In the genomic region with DNA sequence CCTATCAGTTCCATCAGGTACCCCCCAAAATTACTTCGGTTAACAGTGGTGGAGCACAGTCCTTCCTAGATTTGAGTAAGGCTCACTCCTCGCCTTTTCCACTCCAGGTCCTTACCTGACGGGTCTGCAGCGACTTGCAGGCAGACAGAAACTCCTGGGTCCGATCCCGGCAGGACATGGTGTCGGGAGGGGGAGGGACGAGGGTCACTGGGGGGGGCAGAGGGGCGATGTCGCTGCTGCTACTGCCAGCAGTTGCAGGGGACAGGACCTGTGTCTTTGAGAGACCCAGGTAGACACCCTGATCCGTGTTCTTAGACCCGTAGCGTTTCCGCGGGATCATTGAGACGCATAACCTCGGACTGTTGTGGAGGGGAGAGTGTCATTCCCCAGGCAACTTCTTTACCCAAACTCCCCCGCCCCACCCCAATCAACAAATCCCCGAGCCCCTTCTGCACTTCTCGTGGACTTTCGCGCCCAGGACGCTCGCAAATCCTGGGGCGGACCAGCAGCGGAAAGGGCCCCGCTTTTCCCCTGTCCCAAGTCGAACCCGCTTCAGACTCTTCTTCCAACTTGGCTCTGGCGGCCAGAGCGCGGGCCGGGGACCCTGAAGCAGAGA, we compare ENCODE assay signal across 8 cellular contexts. TPM values are rescaled to one million over a fixed set of nuclear protein-coding genes. Genes with fewer than 3 reads are reported as not detected.
A peak's percentile ranks its signal among the peaks of the same experiment; 100 is the strongest.
DNase-seq lines count a peak whose midpoint lies in the region; ATAC-seq lines count a peak whose summit lies in the region.

No MANE protein-coding gene starts in this region.

- DNase-seq in COR-L47 (lab: John Stamatoyannopoulos, UW) (peak; percentile 39), iPS-NIHi7 (ENCODE audit: extremely low spot score) (peak; percentile 53), substantia nigra (lab: John Stamatoyannopoulos, UW) (peak in 2 of 49 donors; percentile 16 to 18), G401 (ENCODE audit: low spot score) (no peak), NCI-H2029 (lab: John Stamatoyannopoulos, UW) (no peak)
- DNase-seq in activated naive CD8-positive, alpha-beta T cell treated with anti-CD3 and anti-CD28 coated beads for 36 hours: no peak
- no peak for DNase-seq in activated effector memory CD4-positive, alpha-beta T cell treated with anti-CD3 and anti-CD28 coated beads, Interleukin-2, amount 50 U/mL, for 16 hours

- H3K4me1 Mint-ChIP-seq in activated naive CD8-positive, alpha-beta T cell treated with anti-CD3 and anti-CD28 coated beads for 36 hours: peaks cover 37% of the 10 kb centered on the region

- no peaks in the 10 kb centered on the region for H3K27me3 Mint-ChIP-seq in activated naive CD8-positive, alpha-beta T cell treated with anti-CD3 and anti-CD28 coated beads for 36 hours

- peak overlapping the region; percentile 96 for H3K27ac Mint-ChIP-seq in activated naive CD8-positive, alpha-beta T cell treated with anti-CD3 and anti-CD28 coated beads for 36 hours

- ATAC-seq in HG02884 (IDR thresholded peaks at IDR 0.05; ENCODE audit: unreplicated experiment): peak; percentile 7

- peak overlapping the region; percentile 95 for H3K27ac ChIP-seq in substantia nigra (ENCODE audit: low read depth, low read length, poor library complexity, severe bottlenecking)

- peak overlapping the region; percentile 91 for H3K4me3 Mint-ChIP-seq in activated naive CD8-positive, alpha-beta T cell treated with anti-CD3 and anti-CD28 coated beads for 36 hours

- H3K36me3 Mint-ChIP-seq in activated naive CD8-positive, alpha-beta T cell treated with anti-CD3 and anti-CD28 coated beads for 36 hours: peaks cover 17% of the 10 kb centered on the region

- in situ Hi-C loops in G401 (cut with HindIII; ENCODE audit: low sequenced_read_pairs): no loop called here

- H3K9me3 Mint-ChIP-seq in activated naive CD8-positive, alpha-beta T cell treated with anti-CD3 and anti-CD28 coated beads for 36 hours: no peaks in the 10 kb centered on the region

RNA-seq across cellular contexts. Expression of gene STX5, which starts 0.8 kb away (rescaled TPM):
- total RNA-seq in activated naive CD8-positive, alpha-beta T cell treated with anti-CD3 and anti-CD28 coated beads for 36 hours: 10 to 100 TPM; 19.5 to 20.4 TPM
- total RNA-seq in G401 (2014; rRNA removed; shearing (Covaris generic)): 40.9 and 49.0 TPM in 2 replicates

RNA-seq across cellular contexts. Expression of gene TEX54, which starts 1.6 kb away (rescaled TPM):
- total RNA-seq in activated naive CD8-positive, alpha-beta T cell treated with anti-CD3 and anti-CD28 coated beads for 36 hours: not detected
- total RNA-seq in G401 (2014; rRNA removed; shearing (Covaris generic)): not detected in 2 replicates

RNA-seq across cellular contexts. Expression of gene WDR74, which starts 8.4 kb away (rescaled TPM):
- 100 to 1,000 TPM; 139 to 141 TPM for total RNA-seq in activated naive CD8-positive, alpha-beta T cell treated with anti-CD3 and anti-CD28 coated beads for 36 hours
- total RNA-seq in G401 (2014; rRNA removed; shearing (Covaris generic)): 103 and 110 TPM in 2 replicates

RNA-seq across cellular contexts. Expression of gene NXF1, which starts 25.8 kb away (rescaled TPM):
- total RNA-seq in activated naive CD8-positive, alpha-beta T cell treated with anti-CD3 and anti-CD28 coated beads for 36 hours: 100 to 1,000 TPM; 107 to 111 TPM
- total RNA-seq in G401 (2014; rRNA removed; shearing (Covaris generic)): 10.2 and 23.3 TPM in 2 replicates

RNA-seq across cellular contexts. Expression of gene TMEM223, which starts 39.2 kb away (rescaled TPM):
- 1 to 10 TPM; 9.4 to 10.0 TPM for total RNA-seq in activated naive CD8-positive, alpha-beta T cell treated with anti-CD3 and anti-CD28 coated beads for 36 hours
- 52.9 and 55.5 TPM in 2 replicates for total RNA-seq in G401 (2014; rRNA removed; shearing (Covaris generic))

Comparison
In these comparisons a context has a peak if more than half of its experiments do, and no peak if none do; other contexts are left out.
1. DNase-seq: peak in COR-L47 (single experiment) and iPS-NIHi7 (single experiment); none in activated naive CD8-positive, alpha-beta T cell treated with anti-CD3 and anti-CD28 coated beads for 36 hours (single experiment), G401 (single experiment), NCI-H2029 (single experiment) and activated effector memory CD4-positive, alpha-beta T cell treated with anti-CD3 and anti-CD28 coated beads, Interleukin-2, amount 50 U/mL, for 16 hours (single experiment).